Comparison of ENCODE assay signal across 8 cellular contexts in genomic region chr10:129465796-129466702, GRCh38. TPM values are rescaled to one million over a fixed set of nuclear protein-coding genes. Genes with fewer than 3 reads are reported as not detected.
DNase-seq lines count a peak whose midpoint lies in the region; ATAC-seq and TF ChIP-seq lines count a peak whose summit lies in the region.

No MANE protein-coding gene starts in this region.

- in situ Hi-C loops in GM13977 (cut with MboI; ENCODE audit: low pct_unique_long_range_greater_than_20kb, low sequenced_read_pairs, unreplicated experiment) = no loop called here

- peak overlapping the region in 20 of 21 experiments; percentile 36 to 92 (median 83) for H3K27ac ChIP-seq in skin epidermis

- no peak for TF ChIP-seq CTCF in fibroblast of pulmonary artery (IDR thresholded peaks at IDR 0.05; ENCODE audit: low read length, missing control alignments)
- TF ChIP-seq CTCF in GM13977 (IDR thresholded peaks at IDR 0.05; ENCODE audit: extremely low read depth, insufficient read depth, missing control alignments) = no peak

- ATAC-seq in HG03571 (IDR thresholded peaks at IDR 0.05; ENCODE audit: unreplicated experiment) = no peak

- H3K27me3 Mint-ChIP-seq in activated CD4-positive, alpha-beta T cell treated with anti-CD3 and anti-CD28 coated beads, Interleukin-2, amount 10 ng/mL, durations not matched to agents 24 days and 14 days = peaks cover 3% of the 10 kb centered on the region

- H3K36me3 Mint-ChIP-seq in activated CD4-positive, alpha-beta T cell treated with anti-CD3 and anti-CD28 coated beads, Interleukin-2, amount 10 ng/mL, durations not matched to agents 24 days and 14 days (ENCODE audit: low read depth) = peaks cover 1% of the 10 kb centered on the region

- intact Hi-C loops in activated CD4-positive, alpha-beta T cell treated with anti-CD3 and anti-CD28 coated beads, Interleukin-2, amount 10 ng/mL, durations not matched to agents 24 days and 14 days (cut with micrococcal nuclease) = loop anchor here (2.0 to 5.0 kb wide), 3 partner anchors 434 to 671 kb away; partner anchors contain the start of genes C10orf143 and GLRX3

- H3K9me3 Mint-ChIP-seq in activated CD4-positive, alpha-beta T cell treated with anti-CD3 and anti-CD28 coated beads, Interleukin-2, amount 10 ng/mL, durations not matched to agents 24 days and 14 days = no peaks in the 10 kb centered on the region

- H3K4me3 ChIP-seq in fibroblast of pulmonary artery (replicated peaks; ENCODE audit: low read depth, low read length) (peak overlapping the region; percentile 55), skin epidermis (peak overlapping the region; percentile 47 to 91 (median 76))

- peak; percentile 60 for DNase-seq in activated CD4-positive, alpha-beta T cell treated with anti-CD3 and anti-CD28 coated beads, Interleukin-2, amount 10 ng/mL, durations not matched to agents 24 days and 14 days
- no peak for DNase-seq in activated CD4-positive, alpha-beta T cell treated with anti-CD3 and anti-CD28 coated beads for 4 hours
- peak; percentile 1 for DNase-seq in RPMI7951 (ENCODE audit: low read depth)
- DNase-seq in fibroblast of pulmonary artery (ENCODE audit: low read depth) = no peak
- DNase-seq in GM13977 (ENCODE audit: low spot score) = no peak
- no peak for DNase-seq in HPDE6-E6E7 (ENCODE audit: extremely low spot score)

- peaks cover 5% of the 10 kb centered on the region for H3K4me1 Mint-ChIP-seq in activated CD4-positive, alpha-beta T cell treated with anti-CD3 and anti-CD28 coated beads, Interleukin-2, amount 10 ng/mL, durations not matched to agents 24 days and 14 days

- peak overlapping the region; percentile 79 for H3K27ac Mint-ChIP-seq in activated CD4-positive, alpha-beta T cell treated with anti-CD3 and anti-CD28 coated beads, Interleukin-2, amount 10 ng/mL, durations not matched to agents 24 days and 14 days

- H3K4me3 Mint-ChIP-seq in activated CD4-positive, alpha-beta T cell treated with anti-CD3 and anti-CD28 coated beads, Interleukin-2, amount 10 ng/mL, durations not matched to agents 24 days and 14 days = peak overlapping the region; percentile 75

RNA-seq across cellular contexts. Expression of gene MGMT, which starts 1.0 kb away (rescaled TPM):
- total RNA-seq in activated CD4-positive, alpha-beta T cell treated with anti-CD3 and anti-CD28 coated beads, Interleukin-2, amount 10 ng/mL, durations not matched to agents 24 days and 14 days = 19.5 and 19.6 TPM in 2 replicates
- 6.2 and 7.5 TPM in 2 replicates for total RNA-seq in RPMI7951 (2014; rRNA removed; shearing (Covaris generic))

Comparison
In these comparisons a context has a peak if more than half of its experiments do, and no peak if none do; other contexts are left out.
1. DNase-seq: peak in activated CD4-positive, alpha-beta T cell treated with anti-CD3 and anti-CD28 coated beads, Interleukin-2, amount 10 ng/mL, durations not matched to agents 24 days and 14 days (single experiment) and RPMI7951 (single experiment); none in activated CD4-positive, alpha-beta T cell treated with anti-CD3 and anti-CD28 coated beads for 4 hours (0 of 2), fibroblast of pulmonary artery (single experiment), GM13977 (single experiment) and HPDE6-E6E7 (single experiment).